16 cellular contexts compared by ENCODE assay signal in the genomic region with DNA sequence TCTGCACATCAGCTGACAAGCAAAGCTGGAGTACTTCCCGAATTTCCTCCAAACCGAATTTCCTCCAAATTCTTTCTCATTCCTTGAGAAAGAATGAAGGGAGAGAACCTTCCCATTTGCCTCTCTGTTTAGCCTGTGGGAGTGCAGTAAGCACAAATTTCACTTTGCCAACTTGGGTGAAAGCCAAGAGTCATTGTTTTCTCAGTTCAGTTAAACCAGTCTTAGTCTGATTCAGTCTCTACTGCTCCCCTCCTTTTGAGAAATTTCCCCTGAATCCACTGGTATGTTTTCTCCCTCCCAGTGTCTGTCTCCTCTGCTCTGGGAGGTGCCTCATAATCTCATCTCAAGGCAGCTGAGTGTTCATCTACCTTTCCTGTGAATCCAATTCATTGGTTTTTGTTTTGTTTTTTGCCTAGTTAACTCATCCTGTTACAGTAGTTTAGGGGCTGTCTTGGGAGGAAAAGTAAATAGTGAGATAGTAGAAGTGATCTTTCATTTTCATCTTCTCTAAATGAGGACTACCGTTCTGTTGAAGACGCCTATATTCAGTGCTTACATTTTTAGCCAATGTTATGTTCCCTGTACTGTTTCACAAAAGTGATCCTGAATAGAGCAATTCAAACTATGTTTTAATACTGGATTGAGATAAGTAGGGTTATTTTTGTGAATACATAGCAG. TPM values are rescaled to one million over a fixed set of nuclear protein-coding genes. Genes with fewer than 3 reads are reported as not detected.
A peak's percentile ranks its signal among the peaks of the same experiment; 100 is the strongest.
DNase-seq lines count a peak whose midpoint lies in the region; ATAC-seq, FAIRE-seq and TF ChIP-seq lines count a peak whose summit lies in the region.
"Had no signal": no experiment of that assay in that cellular context is flagged by ENCODE, and none has a peak within 500 bp of the region (broad histone marks: within the 10 kb centered on the region; RNA-seq: fewer than 3 reads in every experiment).

No MANE protein-coding gene starts in this region.

- DNase-seq in right cardiac atrium (no peak), Right ventricle myocardium inferior (ENCODE audit: missing footprints) (no peak), astrocyte of the cerebellum (ENCODE audit: low read depth) (peak; percentile 60), inferior parietal cortex (ENCODE audit: extremely low spot score) (peak; percentile 2), PC-9 (no peak), upper lobe of right lung (no peak), small intestine (no peak)
- DNase-seq: activated B cell treated with CpG ODN at 0.5 μM for 24 hours; activated naive CD4-positive, alpha-beta T cell treated with Interleukin-2 at 50 U/mL for 16 hours; effector memory CD8-positive, alpha-beta T cell; NCI-H1436; ovary had no signal

- in situ Hi-C loops in astrocyte of the cerebellum (cut with HindIII; ENCODE audit: low sequenced_read_pairs) = no loop called here

- H4K20me1 ChIP-seq in PC-9 (ENCODE audit: insufficient read depth) = no peaks in the 10 kb centered on the region

- H3K27ac ChIP-seq in right cardiac atrium (ENCODE audit: low read length) (no peak overlapping the region), PC-9 (no peak overlapping the region), upper lobe of right lung (no peak overlapping the region), small intestine (ENCODE audit: low read depth in 1 of 2, low read length in 1 of 2) (no peak overlapping the region)
- H3K27ac ChIP-seq: HL-60, ovary had no signal

- no peaks in the 10 kb centered on the region for H3K4me1 ChIP-seq in right cardiac atrium (ENCODE audit: control insufficient read depth, insufficient read depth, low read length)
- no peaks in the 10 kb centered on the region for H3K4me1 ChIP-seq in PC-9 (replicated peaks; ENCODE audit: insufficient read depth)
- H3K4me1 ChIP-seq in upper lobe of right lung = no peaks in the 10 kb centered on the region
- H3K4me1 ChIP-seq in small intestine (ENCODE audit: control insufficient read depth in 2 of 2, insufficient read depth in 1 of 2, low read depth in 1 of 2, low read length in 1 of 2) = no peaks in the 10 kb centered on the region

- H3K9me3 ChIP-seq in right cardiac atrium (ENCODE audit: control insufficient read depth, low read length) (no peaks in the 10 kb centered on the region), PC-9 (ENCODE audit: insufficient read depth, low read depth) (no peaks in the 10 kb centered on the region), upper lobe of right lung (no peaks in the 10 kb centered on the region), small intestine (ENCODE audit: control insufficient read depth, low read depth) (no peaks in the 10 kb centered on the region)
- H3K9me3 ChIP-seq: ovary had no signal

- H3K4me3 ChIP-seq in right cardiac atrium (ENCODE audit: low read length) (no peak overlapping the region), astrocyte of the cerebellum (ENCODE audit: low read depth, low read length) (no peak overlapping the region), PC-9 (no peak overlapping the region), upper lobe of right lung (no peak overlapping the region), small intestine (ENCODE audit: low read depth in 1 of 2, low read length in 2 of 2) (no peak overlapping the region)
- H3K4me3 ChIP-seq: ovary had no signal

- no peaks in the 10 kb centered on the region for H3K9me2 ChIP-seq in PC-9 (ENCODE audit: insufficient read depth)

- 53% methylated on average over 4 of the region's 4 CpGs for WGBS in right cardiac atrium
- WGBS in small intestine, 3 donors = 56 to 74% (median 64%) methylated on average over 4 of the region's 4 CpGs

- no peak overlapping the region for H2AFZ ChIP-seq in PC-9

- no peaks in the 10 kb centered on the region for H3F3A ChIP-seq in PC-9 (ENCODE audit: insufficient read depth, low read depth)

- no peaks in the 10 kb centered on the region for H3K36me3 ChIP-seq in PC-9 (ENCODE audit: low read depth)
- H3K36me3 ChIP-seq in upper lobe of right lung = no peaks in the 10 kb centered on the region
- H3K36me3 ChIP-seq in small intestine (ENCODE audit: control insufficient read depth in 2 of 2, insufficient read depth in 2 of 2, low read length in 2 of 2) = no peaks in the 10 kb centered on the region
- H3K36me3 ChIP-seq: ovary had no signal

- FAIRE-seq in small intestine (lab: Jason Lieb, UNC) = no peak
- FAIRE-seq: islet of Langerhans had no signal

- CTCF ChIA-PET in PC-9 (lab: Charles Lee) = no interaction called here

- POLR2A ChIA-PET in PC-9 (lab: Charles Lee; ENCODE audit: unreplicated experiment) = no interaction called here

- no peaks in the 10 kb centered on the region for H3K27me3 ChIP-seq in right cardiac atrium (ENCODE audit: control insufficient read depth, insufficient read depth)
- H3K27me3 ChIP-seq in PC-9 (ENCODE audit: insufficient read depth, low read depth) = no peaks in the 10 kb centered on the region
- no peaks in the 10 kb centered on the region for H3K27me3 ChIP-seq in upper lobe of right lung
- H3K27me3 ChIP-seq in small intestine (ENCODE audit: control insufficient read depth in 2 of 2, insufficient read depth in 2 of 2, low read length in 2 of 2) = no peaks in the 10 kb centered on the region
- H3K27me3 ChIP-seq: ovary had no signal

- ATAC-seq in right cardiac atrium (peak; percentile 29 to 61), Right ventricle myocardium inferior (no peak), upper lobe of right lung (no peak), HG02571 (IDR thresholded peaks at IDR 0.05; ENCODE audit: unreplicated experiment) (no peak)
- ATAC-seq: effector memory CD8-positive, alpha-beta T cell; Panc1 had no signal

- TF ChIP-seq CTCF in astrocyte of the cerebellum (IDR thresholded peaks at IDR 0.05; ENCODE audit: low read depth, low read length, missing control alignments) (no peak), PC-9 (conservative IDR thresholded peaks at IDR 0.05) (no peak), upper lobe of right lung (IDR thresholded peaks at IDR 0.05) (no peak)

- intact Hi-C loops in right cardiac atrium (cut with DNase I) (no loop called here), Right ventricle myocardium inferior (cut with DNase I) (no loop called here), PC-9 (cut with micrococcal nuclease; ENCODE audit: unreplicated experiment) (no loop called here), upper lobe of right lung (cut with DNase I) (no loop called here)

- no TSS peak for BruUV-seq in PC-9 (replicated peaks; lab: Mats Ljungman, UMichigan)

- no peak overlapping the region for H3K4me2 ChIP-seq in PC-9

- H3K79me2 ChIP-seq in PC-9 (ENCODE audit: low read depth) = no peaks in the 10 kb centered on the region

RNA-seq across cellular contexts. Expression of a gene that starts 49.0 kb away (rescaled TPM):
- total RNA-seq in right cardiac atrium = under 1 TPM in 3 of 4 donors, not detected in 1; 0.06 to 0.39 (median 0.20) TPM
- 0.07 TPM for polyA plus RNA-seq in right cardiac atrium
- total RNA-seq in Right ventricle myocardium inferior = not detected
- total RNA-seq in PC-9 (2021) = not detected in 2 replicates
- 0.46 TPM for total RNA-seq in upper lobe of right lung
- 1 to 10 TPM in 2 of 3 donors, under 1 TPM in 1; 0.76 to 4.9 (median 4.1) TPM for polyA plus RNA-seq in small intestine
- total RNA-seq: activated B cell treated with CpG ODN at 0.5 μM for 24 hours had no signal

Comparison
In these comparisons a context has a peak if more than half of its experiments do, and no peak if none do; other contexts are left out.
1. ATAC-seq: peak in right cardiac atrium (2 of 2); none in Right ventricle myocardium inferior (single experiment), upper lobe of right lung (single experiment) and HG02571 (single experiment).
2. DNase-seq: peak in astrocyte of the cerebellum (single experiment) and inferior parietal cortex (single experiment); none in right cardiac atrium (0 of 3), Right ventricle myocardium inferior (single experiment), PC-9 (0 of 2), upper lobe of right lung (single experiment) and small intestine (single experiment).